Comparison of ENCODE assay signal across 19 cellular contexts in genomic region chr9:109506097-109506712, GRCh38. TPM values are rescaled to one million over a fixed set of nuclear protein-coding genes. Genes with fewer than 3 reads are reported as not detected.
DNase-seq lines count a peak whose midpoint lies in the region; ATAC-seq and TF ChIP-seq lines count a peak whose summit lies in the region.
"Had no signal": no experiment of that assay in that cellular context is flagged by ENCODE, and none has a peak within 500 bp of the region (broad histone marks: within the 10 kb centered on the region; RNA-seq: fewer than 3 reads in every experiment).

No MANE protein-coding gene starts in this region.

- H3K27me3 ChIP-seq in ovary: no peaks in the 10 kb centered on the region

- no peak overlapping the region for H3K27ac ChIP-seq in ovary
- H3K27ac ChIP-seq: epithelial cell of prostate, heart left ventricle had no signal

- H3K36me3 Mint-ChIP-seq in stimulated activated naive B cell treated with anti-CD40 and anti-IgM and Interleukin-4, amounts not matched to agents 10 μg/mL and 1 μg/mL and 100 μg/mL, for 72 hours: no peaks in the 10 kb centered on the region
- no peaks in the 10 kb centered on the region for H3K36me3 Mint-ChIP-seq in T-helper 2 cell treated with Interferon-gamma antibody and Interleukin-4, amounts not matched to agents 5 μg/mL and 100 μg/mL, for 36 hours (ENCODE audit: low read depth)
- H3K36me3 Mint-ChIP-seq: CD8-positive, alpha-beta T cell had no signal

- no peak for TF ChIP-seq EP300 in ovary (IDR thresholded peaks at IDR 0.05)

- intact Hi-C loops in ovary (cut with DNase I): no loop called here

- H3K9me3 Mint-ChIP-seq in stimulated activated naive B cell treated with anti-CD40 and anti-IgM and Interleukin-4, amounts not matched to agents 10 μg/mL and 1 μg/mL and 100 μg/mL, for 72 hours: no peaks in the 10 kb centered on the region
- no peaks in the 10 kb centered on the region for H3K9me3 Mint-ChIP-seq in T-helper 2 cell treated with Interferon-gamma antibody and Interleukin-4, amounts not matched to agents 5 μg/mL and 100 μg/mL, for 36 hours
- H3K9me3 Mint-ChIP-seq: activated T-helper 2 cell treated with anti-CD3 and anti-CD28 coated beads, Interferon-gamma antibody, Interleukin-2, Interleukin-4, amounts not matched to agents 10 μg/mL and 5 μg/mL and 100 μg/mL, durations not matched to agents 14 hours and 24 hours and 36 hours; CD8-positive, alpha-beta T cell; stimulated activated naive CD8-positive, alpha-beta T cell treated with anti-CD3 and anti-CD28 coated beads, Interleukin-15, Interleukin-2, amounts not matched to agents 100 ng/mL and 50 ng/mL, for 24 hours had no signal

- H3K4me1 Mint-ChIP-seq in stimulated activated naive B cell treated with anti-CD40 and anti-IgM and Interleukin-4, amounts not matched to agents 10 μg/mL and 1 μg/mL and 100 μg/mL, for 72 hours: peaks cover 8% of the 10 kb centered on the region in 2 donors
- no peaks in the 10 kb centered on the region for H3K4me1 Mint-ChIP-seq in T-helper 2 cell treated with Interferon-gamma antibody and Interleukin-4, amounts not matched to agents 5 μg/mL and 100 μg/mL, for 36 hours (ENCODE audit: low read depth)

- H3K4me1 ChIP-seq in ovary (ENCODE audit: insufficient read depth): no peaks in the 10 kb centered on the region
- H3K4me1 ChIP-seq: heart left ventricle had no signal

- no peak overlapping the region for H3K4me3 Mint-ChIP-seq in stimulated activated naive B cell treated with anti-CD40 and anti-IgM and Interleukin-4, amounts not matched to agents 10 μg/mL and 1 μg/mL and 100 μg/mL, for 72 hours
- H3K4me3 Mint-ChIP-seq in T-helper 2 cell treated with Interferon-gamma antibody and Interleukin-4, amounts not matched to agents 5 μg/mL and 100 μg/mL, for 36 hours: no peak overlapping the region
- H3K4me3 Mint-ChIP-seq: CD8-positive, alpha-beta T cell; stimulated activated naive CD8-positive, alpha-beta T cell treated with anti-CD3 and anti-CD28 coated beads, Interleukin-15, Interleukin-2, amounts not matched to agents 100 ng/mL and 50 ng/mL, for 24 hours had no signal

- H3K27ac Mint-ChIP-seq in stimulated activated naive B cell treated with anti-CD40 and anti-IgM and Interleukin-4, amounts not matched to agents 10 μg/mL and 1 μg/mL and 100 μg/mL, for 72 hours: no peak overlapping the region
- H3K27ac Mint-ChIP-seq in T-helper 2 cell treated with Interferon-gamma antibody and Interleukin-4, amounts not matched to agents 5 μg/mL and 100 μg/mL, for 36 hours: no peak overlapping the region
- H3K27ac Mint-ChIP-seq: activated T-helper 2 cell treated with anti-CD3 and anti-CD28 coated beads, Interferon-gamma antibody, Interleukin-2, Interleukin-4, amounts not matched to agents 10 μg/mL and 5 μg/mL and 100 μg/mL, durations not matched to agents 14 hours and 24 hours and 36 hours; CD8-positive, alpha-beta T cell; stimulated activated naive CD8-positive, alpha-beta T cell treated with anti-CD3 and anti-CD28 coated beads, Interleukin-15, Interleukin-2, amounts not matched to agents 100 ng/mL and 50 ng/mL, for 24 hours had no signal

- DNase-seq in DMS153 (lab: John Stamatoyannopoulos, UW) (peak; percentile 62), DMS153 treated with DMSO at 0.1 percent for 48 hours (lab: John Stamatoyannopoulos, UW; ENCODE audit: unreplicated experiment) (no peak), NCI-H510A (lab: John Stamatoyannopoulos, UW) (peak; percentile 22), fibroblast of peridontal ligament (ENCODE audit: extremely low read depth) (peak; percentile 45), NCI-H82 treated with DMSO at 0.1 percent for 48 hours (lab: John Stamatoyannopoulos, UW; ENCODE audit: unreplicated experiment) (no peak), ovary (no peak)
- peak; percentile 2 for DNase-seq in stimulated activated naive B cell treated with anti-CD40 and anti-IgM and Interleukin-4, amounts not matched to agents 10 μg/mL and 1 μg/mL and 100 μg/mL, for 72 hours
- no peak for DNase-seq in T-helper 2 cell treated with Interferon-gamma antibody and Interleukin-4, amounts not matched to agents 5 μg/mL and 100 μg/mL, for 36 hours (ENCODE audit: low spot score)
- DNase-seq: 8988T; CD8-positive, alpha-beta T cell; GDM1; heart left ventricle; NCI-H2081 treated with DMSO at 0.1 percent for 48 hours; nucleus accumbens; SK-N-SH had no signal

- peaks cover 44% of the 10 kb centered on the region in 2 donors for H3K27me3 Mint-ChIP-seq in stimulated activated naive B cell treated with anti-CD40 and anti-IgM and Interleukin-4, amounts not matched to agents 10 μg/mL and 1 μg/mL and 100 μg/mL, for 72 hours
- H3K27me3 Mint-ChIP-seq in T-helper 2 cell treated with Interferon-gamma antibody and Interleukin-4, amounts not matched to agents 5 μg/mL and 100 μg/mL, for 36 hours (ENCODE audit: low read depth): peaks cover 47% of the 10 kb centered on the region

- H3K9me3 ChIP-seq in ovary: no peaks in the 10 kb centered on the region
- H3K9me3 ChIP-seq: heart left ventricle, SK-N-SH had no signal

- TF ChIP-seq POLR2A in ovary (IDR thresholded peaks at IDR 0.05): no peak

- no peaks in the 10 kb centered on the region for H3K36me3 ChIP-seq in ovary
- H3K36me3 ChIP-seq: heart left ventricle had no signal

- no peak for TF ChIP-seq CTCF in ovary (IDR thresholded peaks at IDR 0.05)

- H3K4me3 ChIP-seq in ovary: no peak overlapping the region
- H3K4me3 ChIP-seq: heart left ventricle had no signal

- WGBS in ovary, 3 donors: 41 to 53% (median 42%) methylated on average over 3 of the region's 3 CpGs

- ATAC-seq in stimulated activated naive B cell treated with anti-CD40 and anti-IgM and Interleukin-4, amounts not matched to agents 10 μg/mL and 1 μg/mL and 100 μg/mL, for 72 hours (replicated peaks): peak; percentile 82 to 96
- ATAC-seq: CD8-positive, alpha-beta T cell had no signal

RNA-seq across cellular contexts. Expression of gene PTPN3, which starts 8.1 kb away (rescaled TPM):
- total RNA-seq in ovary: 10 to 100 TPM in 1 of 7 donors, 1 to 10 TPM in 4, under 1 TPM in 2; 0.20 to 17.8 (median 1.6) TPM
- 1 to 10 TPM in 1 of 2 donors, under 1 TPM in 1; 0.59 to 1.9 TPM for polyA plus RNA-seq in ovary
- total RNA-seq: CD8-positive, alpha-beta T cell; OCI-LY7 had no signal

Comparison
In these comparisons a context has a peak if more than half of its experiments do, and no peak if none do; other contexts are left out.
1. DNase-seq: peak in DMS153 (single experiment), NCI-H510A (single experiment), fibroblast of peridontal ligament (single experiment) and stimulated activated naive B cell treated with anti-CD40 and anti-IgM and Interleukin-4, amounts not matched to agents 10 μg/mL and 1 μg/mL and 100 μg/mL, for 72 hours (single experiment); none in DMS153 treated with DMSO at 0.1 percent for 48 hours (single experiment), T-helper 2 cell treated with Interferon-gamma antibody and Interleukin-4, amounts not matched to agents 5 μg/mL and 100 μg/mL, for 36 hours (single experiment), NCI-H82 treated with DMSO at 0.1 percent for 48 hours (single experiment) and ovary (0 of 5).